In the genomic region with DNA sequence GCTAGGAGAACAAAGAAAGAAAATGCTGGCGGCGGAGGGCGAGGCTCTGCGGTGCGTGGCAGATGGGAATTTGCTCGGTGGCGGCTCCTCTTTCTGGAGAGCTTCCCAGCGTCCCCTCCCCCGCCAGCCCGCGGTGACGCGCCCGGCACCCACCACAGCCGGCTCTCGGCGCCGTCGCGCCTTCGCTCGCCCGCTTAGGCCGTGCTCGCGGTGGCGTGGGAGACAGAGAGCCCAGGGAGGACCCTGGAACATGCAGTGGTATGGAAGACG, we compare ENCODE assay signal across 8 cellular contexts. TPM values are rescaled to one million over a fixed set of nuclear protein-coding genes. Genes with fewer than 3 reads are reported as not detected.
DNase-seq lines count a peak whose midpoint lies in the region; ATAC-seq, FAIRE-seq and TF ChIP-seq lines count a peak whose summit lies in the region.

No MANE protein-coding gene starts in this region.

- no peak for TF ChIP-seq EP300 in neural cell (conservative IDR thresholded peaks at IDR 0.05; ENCODE audit: poor library complexity, severe bottlenecking)

- H3K36me3 Mint-ChIP-seq in activated naive CD4-positive, alpha-beta T cell treated with anti-CD3 and anti-CD28 coated beads for 36 hours (ENCODE audit: low read depth), result peaks cover 11% of the 10 kb centered on the region
- peaks cover 3% of the 10 kb centered on the region for H3K36me3 Mint-ChIP-seq in type B pancreatic cell

- no peaks in the 10 kb centered on the region for H3K27me3 ChIP-seq in neural cell (ENCODE audit: insufficient read depth, low read depth, low read length)

- ATAC-seq in GM21619 (IDR thresholded peaks at IDR 0.05; ENCODE audit: unreplicated experiment), result peak; percentile 17

- H3K4me2 ChIP-seq in neural cell (ENCODE audit: low read length), result peak overlapping the region; percentile 76

- peak overlapping the region; percentile 87 for H3K4me3 ChIP-seq in neural cell (ENCODE audit: low read length)

- H4K20me1 ChIP-seq in neural cell (ENCODE audit: insufficient read depth), result no peaks in the 10 kb centered on the region

- H3K9ac ChIP-seq in neural cell (ENCODE audit: low read length), result peak overlapping the region; percentile 97

- H3K79me2 ChIP-seq in neural cell (replicated peaks; ENCODE audit: insufficient read depth, low read length), result peaks cover 44% of the 10 kb centered on the region

- TF ChIP-seq RAD21 in neural cell (conservative IDR thresholded peaks at IDR 0.05), result no peak

- intact Hi-C loops in activated naive CD4-positive, alpha-beta T cell treated with anti-CD3 and anti-CD28 coated beads for 36 hours (cut with micrococcal nuclease), result loop anchor here (5.0 to 10.0 kb wide), 2 partner anchors 155 to 677 kb away; no protein-coding TSS in a partner anchor

- no peaks in the 10 kb centered on the region for H3K9me3 ChIP-seq in neural cell (ENCODE audit: low read length)

- POLR2A ChIA-PET in GM10248 (lab: Yijun Ruan, JAX), result interaction anchor here (0.6 to 1.1 kb wide), 2 partner anchors 15 to 26 kb away, joined by 3 read pairs; no protein-coding TSS in a partner anchor

- CTCF ChIA-PET in activated naive CD4-positive, alpha-beta T cell treated with anti-CD3 and anti-CD28 coated beads for 36 hours (lab: Charles Lee), result interaction anchor here (1.6 to 1.9 kb wide), 2 partner anchors 64 to 67 kb away, joined by 3 to 5 read pairs; no protein-coding TSS in a partner anchor
- CTCF ChIA-PET in GM10248 (lab: Yijun Ruan, JAX), result interaction anchor here (2.2 kb wide), 1 partner anchor 64 kb away, joined by 8 read pairs; no protein-coding TSS in a partner anchor

- H3F3A ChIP-seq in neural cell (ENCODE audit: insufficient read depth, low read length, poor library complexity, severe bottlenecking), result no peaks in the 10 kb centered on the region

- no peak for TF ChIP-seq CTCF in neural cell (IDR thresholded peaks at IDR 0.05; ENCODE audit: poor library complexity, severe bottlenecking)
- no peak for TF ChIP-seq CTCF in type B pancreatic cell (conservative IDR thresholded peaks at IDR 0.05)
- TF ChIP-seq CTCF in GM10248 (IDR thresholded peaks at IDR 0.05; ENCODE audit: control extremely low read depth, extremely low read depth, low read depth, missing control alignments), result no peak

- no peaks in the 10 kb centered on the region for H3K36me3 ChIP-seq in neural cell (ENCODE audit: insufficient read depth, low read length)

- H3K27me3 Mint-ChIP-seq in activated naive CD4-positive, alpha-beta T cell treated with anti-CD3 and anti-CD28 coated beads for 36 hours (ENCODE audit: low read depth), result no peaks in the 10 kb centered on the region
- peaks cover 3% of the 10 kb centered on the region for H3K27me3 Mint-ChIP-seq in type B pancreatic cell

- FAIRE-seq in frontal cortex (lab: Jason Lieb, UNC), result no peak

- peak overlapping the region; percentile 91 for H3K4me3 Mint-ChIP-seq in activated naive CD4-positive, alpha-beta T cell treated with anti-CD3 and anti-CD28 coated beads for 36 hours
- H3K4me3 Mint-ChIP-seq in type B pancreatic cell, result peak overlapping the region; percentile 96

- H3K9me3 Mint-ChIP-seq in activated naive CD4-positive, alpha-beta T cell treated with anti-CD3 and anti-CD28 coated beads for 36 hours, result no peaks in the 10 kb centered on the region
- H3K9me3 Mint-ChIP-seq in type B pancreatic cell, result no peaks in the 10 kb centered on the region

- in situ Hi-C loops in Caki2 (cut with HindIII; ENCODE audit: low pct_unique_long_range_greater_than_20kb, low sequenced_read_pairs), result no loop called here

- peak overlapping the region; percentile 87 for H2AFZ ChIP-seq in neural cell (ENCODE audit: low read depth, low read length)

- peak overlapping the region; percentile 87 for H3K27ac Mint-ChIP-seq in activated naive CD4-positive, alpha-beta T cell treated with anti-CD3 and anti-CD28 coated beads for 36 hours
- peak overlapping the region; percentile 96 for H3K27ac Mint-ChIP-seq in type B pancreatic cell

- DNase-seq in Caki2 (ENCODE audit: low read depth) (peak; percentile 63), NCI-H1092 (lab: John Stamatoyannopoulos, UW) (peak; percentile 12), frontal cortex (ENCODE audit: low spot score in 2 of 2) (peak; percentile 66 to 67), type B pancreatic cell (ENCODE audit: extremely low spot score, unreplicated experiment) (peak; percentile 77), GM10248 (ENCODE audit: extremely low spot score) (no peak)
- DNase-seq in activated naive CD4-positive, alpha-beta T cell treated with anti-CD3 and anti-CD28 coated beads for 36 hours, result peak; percentile 27

- no peaks in the 10 kb centered on the region for H3K9me2 ChIP-seq in neural cell (ENCODE audit: insufficient read depth, low read length)

- H3K4me1 Mint-ChIP-seq in activated naive CD4-positive, alpha-beta T cell treated with anti-CD3 and anti-CD28 coated beads for 36 hours (ENCODE audit: low read depth), result peaks cover 45% of the 10 kb centered on the region
- peaks cover 24% of the 10 kb centered on the region for H3K4me1 Mint-ChIP-seq in type B pancreatic cell (ENCODE audit: unreplicated experiment)

- H3K27ac ChIP-seq in neural cell (ENCODE audit: low read length), result peak overlapping the region; percentile 97

TF ChIP-seq in neural cell, 6 proteins besides CTCF, POLR2A, EP300 and RAD21:
- peak; percentile 31 for TF ChIP-seq SMC3 (conservative IDR thresholded peaks at IDR 0.05; ENCODE audit: poor library complexity)
- TF ChIP-seq, protein P1, sequence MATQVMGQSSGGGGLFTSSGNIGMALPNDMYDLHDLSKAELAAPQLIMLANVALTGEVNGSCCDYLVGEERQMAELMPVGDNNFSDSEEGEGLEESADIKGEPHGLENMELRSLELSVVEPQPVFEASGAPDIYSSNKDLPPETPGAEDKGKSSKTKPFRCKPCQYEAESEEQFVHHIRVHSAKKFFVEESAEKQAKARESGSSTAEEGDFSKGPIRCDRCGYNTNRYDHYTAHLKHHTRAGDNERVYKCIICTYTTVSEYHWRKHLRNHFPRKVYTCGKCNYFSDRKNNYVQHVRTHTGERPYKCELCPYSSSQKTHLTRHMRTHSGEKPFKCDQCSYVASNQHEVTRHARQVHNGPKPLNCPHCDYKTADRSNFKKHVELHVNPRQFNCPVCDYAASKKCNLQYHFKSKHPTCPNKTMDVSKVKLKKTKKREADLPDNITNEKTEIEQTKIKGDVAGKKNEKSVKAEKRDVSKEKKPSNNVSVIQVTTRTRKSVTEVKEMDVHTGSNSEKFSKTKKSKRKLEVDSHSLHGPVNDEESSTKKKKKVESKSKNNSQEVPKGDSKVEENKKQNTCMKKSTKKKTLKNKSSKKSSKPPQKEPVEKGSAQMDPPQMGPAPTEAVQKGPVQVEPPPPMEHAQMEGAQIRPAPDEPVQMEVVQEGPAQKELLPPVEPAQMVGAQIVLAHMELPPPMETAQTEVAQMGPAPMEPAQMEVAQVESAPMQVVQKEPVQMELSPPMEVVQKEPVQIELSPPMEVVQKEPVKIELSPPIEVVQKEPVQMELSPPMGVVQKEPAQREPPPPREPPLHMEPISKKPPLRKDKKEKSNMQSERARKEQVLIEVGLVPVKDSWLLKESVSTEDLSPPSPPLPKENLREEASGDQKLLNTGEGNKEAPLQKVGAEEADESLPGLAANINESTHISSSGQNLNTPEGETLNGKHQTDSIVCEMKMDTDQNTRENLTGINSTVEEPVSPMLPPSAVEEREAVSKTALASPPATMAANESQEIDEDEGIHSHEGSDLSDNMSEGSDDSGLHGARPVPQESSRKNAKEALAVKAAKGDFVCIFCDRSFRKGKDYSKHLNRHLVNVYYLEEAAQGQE (IDR thresholded peaks at IDR 0.05; ENCODE audit: borderline replicate concordance), result no peak
- no peak for TF ChIP-seq TAF1 (IDR thresholded peaks at IDR 0.05; ENCODE audit: low read depth)
- TF ChIP-seq POLR2AphosphoS5 (IDR thresholded peaks at IDR 0.05), result peak; percentile 43
- TF ChIP-seq EZH2 (IDR thresholded peaks at IDR 0.05; ENCODE audit: borderline replicate concordance, insufficient read depth, low read length, poor library complexity, severe bottlenecking), result no peak
- no peak for TF ChIP-seq MXI1 (conservative IDR thresholded peaks at IDR 0.05; ENCODE audit: poor library complexity, severe bottlenecking)

RNA-seq across cellular contexts. Expression of a gene that starts 0.6 kb away (rescaled TPM):
- total RNA-seq in Caki2 (2014; rRNA removed; shearing (Covaris generic); ENCODE audit: low replicate concordance), result 9.0 and 10.9 TPM in 2 replicates
- total RNA-seq in activated naive CD4-positive, alpha-beta T cell treated with anti-CD3 and anti-CD28 coated beads for 36 hours, result 10 to 100 TPM; 25.6 to 27.1 TPM
- total RNA-seq in frontal cortex, result 87.2 TPM
- 20.3 and 20.7 TPM in 2 replicates for polyA plus RNA-seq in neural cell
- 35.8 and 39.7 TPM in 2 replicates for polyA minus RNA-seq in neural cell
- 6.0 and 11.6 TPM in 2 replicates for total RNA-seq in type B pancreatic cell (ENCODE audit: low replicate concordance)
